ENCODE assay signal across 21 cellular contexts in the genomic region with DNA sequence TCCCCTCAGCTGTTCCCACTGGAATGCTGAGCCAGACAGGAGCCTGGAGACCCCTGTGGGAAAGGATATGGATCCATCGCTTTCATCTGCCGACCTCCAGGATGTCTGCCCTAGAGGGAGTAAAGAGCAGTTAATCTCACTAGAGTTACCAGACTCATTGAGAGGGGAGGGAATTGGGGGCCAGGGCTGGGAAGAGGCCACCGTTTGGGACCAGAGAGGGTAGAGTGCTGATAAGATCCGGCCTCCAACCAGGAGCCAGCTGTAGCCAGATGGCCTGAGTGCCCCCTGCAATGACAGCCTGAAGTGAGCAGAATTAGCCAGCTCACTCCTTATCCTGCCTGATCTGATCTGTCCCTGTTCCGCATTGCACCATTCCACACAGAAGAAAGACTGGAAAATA. TPM values are rescaled to one million over a fixed set of nuclear protein-coding genes. Genes with fewer than 3 reads are reported as not detected.
DNase-seq lines count a peak whose midpoint lies in the region; ATAC-seq, FAIRE-seq and TF ChIP-seq lines count a peak whose summit lies in the region.
"Had no signal": no experiment of that assay in that cellular context is flagged by ENCODE, and none has a peak within 500 bp of the region (broad histone marks: within the 10 kb centered on the region; RNA-seq: fewer than 3 reads in every experiment).

No MANE protein-coding gene starts in this region.

- no peak overlapping the region for H3K4me3 Mint-ChIP-seq in endodermal cell
- H3K4me3 Mint-ChIP-seq in activated CD4-positive, alpha-beta memory T cell treated with anti-CD3 and anti-CD28 coated beads for 36 hours: no peak overlapping the region
- no peak overlapping the region for H3K4me3 Mint-ChIP-seq in activated CD4-positive, alpha-beta T cell treated with anti-CD3 and anti-CD28 coated beads, Interleukin-2, amount 10 ng/mL, durations not matched to agents 24 days and 14 days

- DNase-seq in right lobe of liver (no peak), HepG2 (ENCODE audit: low spot score) (no peak), endodermal cell (peak; percentile 89)
- no peak for DNase-seq in activated CD4-positive, alpha-beta memory T cell treated with anti-CD3 and anti-CD28 coated beads for 36 hours
- DNase-seq in activated CD4-positive, alpha-beta T cell treated with anti-CD3 and anti-CD28 coated beads, Interleukin-2, amount 50 U/mL, for 48 hours: no peak
- DNase-seq in activated CD4-positive, alpha-beta T cell treated with anti-CD3 and anti-CD28 coated beads, Interleukin-2, amount 10 ng/mL, durations not matched to agents 24 days and 14 days: no peak
- DNase-seq: activated CD4-positive, alpha-beta T cell treated with anti-CD3 and anti-CD28 coated beads, Interleukin-2, amount 50 U/mL, for 1 hour; activated gamma-delta T cell treated with Interleukin-2 at 50 U/mL for 16 hours; amniotic stem cell; Calu3; foreskin keratinocyte; NCI-H1417 treated with DMSO at 0.1 percent for 48 hours; OCI-M1; SHP77 had no signal

- TF ChIP-seq EP300 in HepG2 (IDR thresholded peaks at IDR 0.05; ENCODE audit: low read depth in 2 of 2, low read length in 2 of 2) (no peak), HepG2 (CRISPR knock-in tag; IDR thresholded peaks at IDR 0.05; ENCODE audit: borderline replicate concordance) (no peak)

- no peak overlapping the region for H3K9ac ChIP-seq in HepG2 (ENCODE audit: insufficient read depth, low read depth, low read length)
- no peak overlapping the region for H3K9ac ChIP-seq in endodermal cell (ENCODE audit: extremely low read depth, low read length, poor library complexity, severe bottlenecking)
- H3K9ac ChIP-seq: BLaER1 treated with 17β-estradiol and CSF1 and Interleukin-3, amounts not matched to agents 10 nM and 100 nM had no signal

- POLR2A ChIA-PET in HepG2 (lab: Yijun Ruan, JAX): no interaction called here
- POLR2A ChIA-PET in activated CD4-positive, alpha-beta memory T cell treated with anti-CD3 and anti-CD28 coated beads for 36 hours (lab: Charles Lee): no interaction called here

- WGBS in right lobe of liver (ENCODE audit: insufficient coverage, low coverage, low lambda C conversion rate, missing lambda C conversion rate): 10% methylated on average over 2 of the region's 5 CpGs
- WGBS in HepG2 (ENCODE audit: low lambda C conversion rate): 19% methylated on average over 3 of the region's 5 CpGs
- 33 to 39% methylated on average over 2 to 5 of the region's 5 CpGs for WGBS in endodermal cell (ENCODE audit: insufficient coverage in 1 of 2, insufficient read length in 1 of 2), 2 experiments
- 0 to 15% methylated on average over 2 to 5 of the region's 5 CpGs for WGBS in mesodermal cell (ENCODE audit: insufficient coverage in 2 of 2), 2 experiments

- FAIRE-seq in HepG2 (lab: Jason Lieb, UNC): no peak

- no peaks in the 10 kb centered on the region for H3K9me3 Mint-ChIP-seq in endodermal cell
- no peaks in the 10 kb centered on the region for H3K9me3 Mint-ChIP-seq in activated CD4-positive, alpha-beta memory T cell treated with anti-CD3 and anti-CD28 coated beads for 36 hours
- H3K9me3 Mint-ChIP-seq in activated CD4-positive, alpha-beta T cell treated with anti-CD3 and anti-CD28 coated beads, Interleukin-2, amount 10 ng/mL, durations not matched to agents 24 days and 14 days: no peaks in the 10 kb centered on the region

- in situ Hi-C loops in HepG2 (cut with HindIII; ENCODE audit: extremely low pct_ligation_motif_present, low pct_unique_long_range_greater_than_20kb): no loop called here

- H3K4me1 Mint-ChIP-seq in endodermal cell: peaks cover 49% of the 10 kb centered on the region
- H3K4me1 Mint-ChIP-seq in activated CD4-positive, alpha-beta memory T cell treated with anti-CD3 and anti-CD28 coated beads for 36 hours (ENCODE audit: low read depth): peaks cover 2% of the 10 kb centered on the region
- H3K4me1 Mint-ChIP-seq in activated CD4-positive, alpha-beta T cell treated with anti-CD3 and anti-CD28 coated beads, Interleukin-2, amount 10 ng/mL, durations not matched to agents 24 days and 14 days: peaks cover 2% of the 10 kb centered on the region

- ATAC-seq in right lobe of liver: peak; percentile 8 to 40 (median 15)
- ATAC-seq in HepG2: no peak
- ATAC-seq in GM21526 (IDR thresholded peaks at IDR 0.05; ENCODE audit: low FRiP score, unreplicated experiment): no peak
- ATAC-seq: foreskin keratinocyte had no signal

- H3K4me3 ChIP-seq in right lobe of liver (no peak overlapping the region), HepG2 (replicated peaks in 1 of 3; ENCODE audit: insufficient read depth in 1 of 3, low read depth in 2 of 3, low read length in 3 of 3) (no peak overlapping the region), endodermal cell (ENCODE audit: low read length) (no peak overlapping the region), mesodermal cell (ENCODE audit: extremely low read depth, insufficient read depth, low read length, poor library complexity, severe bottlenecking) (no peak overlapping the region)
- H3K4me3 ChIP-seq: BLaER1 treated with 17β-estradiol and CSF1 and Interleukin-3, amounts not matched to agents 10 nM and 100 nM had no signal

- H3K27ac Mint-ChIP-seq in endodermal cell: peak overlapping the region; percentile 57
- no peak overlapping the region for H3K27ac Mint-ChIP-seq in activated CD4-positive, alpha-beta memory T cell treated with anti-CD3 and anti-CD28 coated beads for 36 hours
- H3K27ac Mint-ChIP-seq in activated CD4-positive, alpha-beta T cell treated with anti-CD3 and anti-CD28 coated beads, Interleukin-2, amount 10 ng/mL, durations not matched to agents 24 days and 14 days: no peak overlapping the region

- H4K20me1 ChIP-seq in HepG2 (ENCODE audit: insufficient read depth, low read length): no peaks in the 10 kb centered on the region
- H4K20me1 ChIP-seq: BLaER1 treated with 17β-estradiol and CSF1 and Interleukin-3, amounts not matched to agents 10 nM and 100 nM had no signal

- H2AFZ ChIP-seq in HepG2 (ENCODE audit: low read length): no peak overlapping the region

- no peaks in the 10 kb centered on the region for H3K9me3 ChIP-seq in right lobe of liver
- H3K9me3 ChIP-seq in HepG2 (ENCODE audit: low read length): no peaks in the 10 kb centered on the region
- H3K9me3 ChIP-seq in endodermal cell (ENCODE audit: control insufficient read depth, low read length): no peaks in the 10 kb centered on the region
- H3K9me3 ChIP-seq in mesodermal cell (ENCODE audit: control insufficient read depth, low read length): no peaks in the 10 kb centered on the region

- no peaks in the 10 kb centered on the region for H3K79me2 ChIP-seq in HepG2 (ENCODE audit: insufficient read depth, low read length)

- CTCF ChIA-PET in HepG2 (lab: Yijun Ruan, JAX; ENCODE audit: low intra/inter-chr PET ratio, low total read pairs): no interaction called here
- CTCF ChIA-PET in activated CD4-positive, alpha-beta memory T cell treated with anti-CD3 and anti-CD28 coated beads for 36 hours (lab: Charles Lee): interaction anchor here (1.0 to 3.1 kb wide), 2 partner anchors 9 to 11 kb away, joined by 3 to 23 read pairs; no protein-coding TSS in a partner anchor

- intact Hi-C loops in right lobe of liver (cut with DNase I) (loop anchor here in 1 of 2 donors (10.0 kb wide), 2 partner anchors 76 to 396 kb away; no protein-coding TSS in a partner anchor), HepG2 (cut with micrococcal nuclease; ENCODE audit: unreplicated experiment) (no loop called here)
- intact Hi-C loops in activated CD4-positive, alpha-beta memory T cell treated with anti-CD3 and anti-CD28 coated beads for 36 hours (cut with micrococcal nuclease): loop anchor here (10.0 kb wide), 1 partner anchor 236 kb away; no protein-coding TSS in a partner anchor
- intact Hi-C loops in activated CD4-positive, alpha-beta T cell treated with anti-CD3 and anti-CD28 coated beads, Interleukin-2, amount 10 ng/mL, durations not matched to agents 24 days and 14 days (cut with micrococcal nuclease): no loop called here

- no peaks in the 10 kb centered on the region for H3K36me3 Mint-ChIP-seq in endodermal cell (ENCODE audit: low read depth)
- no peaks in the 10 kb centered on the region for H3K36me3 Mint-ChIP-seq in activated CD4-positive, alpha-beta memory T cell treated with anti-CD3 and anti-CD28 coated beads for 36 hours
- no peaks in the 10 kb centered on the region for H3K36me3 Mint-ChIP-seq in activated CD4-positive, alpha-beta T cell treated with anti-CD3 and anti-CD28 coated beads, Interleukin-2, amount 10 ng/mL, durations not matched to agents 24 days and 14 days (ENCODE audit: low read depth)

- no TSS peak for BruUV-seq in HepG2 (replicated peaks; lab: Mats Ljungman, UMichigan)

- no peak for TF ChIP-seq POLR2A in right lobe of liver (IDR thresholded peaks at IDR 0.05)
- no peak for TF ChIP-seq POLR2A in HepG2 (IDR thresholded peaks at IDR 0.05; ENCODE audit: insufficient read depth in 1 of 2, low read depth in 2 of 2, low read length in 2 of 2)

- TF ChIP-seq CTCF in right lobe of liver (IDR thresholded peaks at IDR 0.05): no peak
- TF ChIP-seq CTCF in HepG2 (CRISPR knock-in tag; IDR thresholded peaks at IDR 0.05): no peak
- peak; percentile 26 for TF ChIP-seq CTCF in endodermal cell (conservative IDR thresholded peaks at IDR 0.05)

- H3K27me3 Mint-ChIP-seq in endodermal cell (ENCODE audit: insufficient read depth): no peaks in the 10 kb centered on the region
- H3K27me3 Mint-ChIP-seq in activated CD4-positive, alpha-beta memory T cell treated with anti-CD3 and anti-CD28 coated beads for 36 hours: peaks cover 16% of the 10 kb centered on the region
- peaks cover 22% of the 10 kb centered on the region for H3K27me3 Mint-ChIP-seq in activated CD4-positive, alpha-beta T cell treated with anti-CD3 and anti-CD28 coated beads, Interleukin-2, amount 10 ng/mL, durations not matched to agents 24 days and 14 days

- no peak overlapping the region for H3K4me2 ChIP-seq in HepG2 (ENCODE audit: low read depth, low read length)
- H3K4me2 ChIP-seq: BLaER1 treated with 17β-estradiol and CSF1 and Interleukin-3, amounts not matched to agents 10 nM and 100 nM had no signal

- H3K27me3 ChIP-seq in right lobe of liver: no peaks in the 10 kb centered on the region
- H3K27me3 ChIP-seq in HepG2 (ENCODE audit: control insufficient read depth in 1 of 2, insufficient read depth in 2 of 2, low read length in 2 of 2): 0 out of 5 replicates have a peak, but pooled peaks cover 0 to 5% of the 10 kb centered on the region in 2 experiments
- H3K27me3 ChIP-seq in endodermal cell (ENCODE audit: control insufficient read depth, insufficient read depth, low read length, poor library complexity, severe bottlenecking): no peaks in the 10 kb centered on the region

- H3K36me3 ChIP-seq in right lobe of liver (no peaks in the 10 kb centered on the region), HepG2 (replicated peaks in 1 of 2; ENCODE audit: control insufficient read depth in 1 of 2, insufficient read depth in 2 of 2, low read length in 2 of 2) (no peaks in the 10 kb centered on the region), endodermal cell (ENCODE audit: control insufficient read depth, insufficient read depth, low read length) (no peaks in the 10 kb centered on the region), mesodermal cell (ENCODE audit: control insufficient read depth, insufficient read depth, low read length) (no peaks in the 10 kb centered on the region)
- H3K36me3 ChIP-seq: BLaER1 treated with 17β-estradiol and CSF1 and Interleukin-3, amounts not matched to agents 10 nM and 100 nM had no signal

- H3K27ac ChIP-seq in right lobe of liver: no peak overlapping the region
- no peak overlapping the region for H3K27ac ChIP-seq in HepG2 (ENCODE audit: extremely low read length, insufficient read depth, low read length)
- no peak overlapping the region for H3K27ac ChIP-seq in endodermal cell (ENCODE audit: low read depth, low read length)
- peak overlapping the region; percentile 81 for H3K27ac ChIP-seq in mesodermal cell (ENCODE audit: low read depth, low read length, severe bottlenecking)
- H3K27ac ChIP-seq: BLaER1 treated with 17β-estradiol and CSF1 and Interleukin-3, amounts not matched to agents 10 nM and 100 nM; epithelial cell of prostate; foreskin keratinocyte had no signal

- H3K4me1 ChIP-seq in right lobe of liver: peaks cover 0 to 23% (median 8%) of the 10 kb centered on the region in 4 donors
- H3K4me1 ChIP-seq in HepG2 (ENCODE audit: insufficient read depth, low read length): no peaks in the 10 kb centered on the region
- H3K4me1 ChIP-seq in endodermal cell (ENCODE audit: control insufficient read depth, insufficient read depth, low read length): peaks cover 22% of the 10 kb centered on the region
- peaks cover 58% of the 10 kb centered on the region for H3K4me1 ChIP-seq in mesodermal cell (ENCODE audit: control insufficient read depth, insufficient read depth, low read length, poor library complexity, severe bottlenecking)
- H3K4me1 ChIP-seq: foreskin keratinocyte had no signal

- no peak for TF ChIP-seq RAD21 in HepG2 (CRISPR knock-in tag; IDR thresholded peaks at IDR 0.05)

RNA-seq across cellular contexts. Expression of a gene that starts 3.7 kb away (rescaled TPM):
- total RNA-seq in right lobe of liver: 1 to 10 TPM; 1.1 to 3.6 (median 2.1) TPM
- not detected in 2 replicates for total RNA-seq in HepG2 (2016; rRNA removed; fragmentation: Illumina TruSeq; extraction: Trizol)
- total RNA-seq in HepG2 (2016; cell fraction: cytosol; rRNA removed; fragmentation: Illumina TruSeq; extraction: Trizol; ENCODE audit: low read depth): not detected in 2 replicates
- total RNA-seq in HepG2 (2016; cell fraction: insoluble cytoplasmic fraction; rRNA removed; fragmentation: Illumina TruSeq; extraction: Trizol): not detected in 2 replicates
- total RNA-seq in HepG2 (2016; cell fraction: membrane; rRNA removed; fragmentation: Illumina TruSeq; extraction: Trizol): not detected in 2 replicates
- total RNA-seq in HepG2 (2016; cell fraction: nucleus; rRNA removed; fragmentation: Illumina TruSeq; extraction: Trizol): not detected in 2 replicates
- polyA plus RNA-seq in HepG2 (2011; rRNA removed): not detected in 2 replicates
- polyA plus RNA-seq in HepG2 (2011; cell fraction: cytosol; rRNA removed): not detected in 2 replicates
- not detected in 2 replicates for polyA plus RNA-seq in HepG2 (2011; cell fraction: nucleus; rRNA removed)
- not detected in 2 replicates for polyA plus RNA-seq in HepG2 (2012)
- not detected in 2 replicates for polyA plus RNA-seq in HepG2 (2016; cell fraction: cytosol; fragmentation: Illumina TruSeq; extraction: Trizol; ENCODE audit: low read depth)
- polyA plus RNA-seq in HepG2 (2016; cell fraction: insoluble cytoplasmic fraction; fragmentation: Illumina TruSeq; extraction: Trizol; ENCODE audit: low read depth): not detected in 2 replicates
- not detected in 2 replicates for polyA plus RNA-seq in HepG2 (2016; cell fraction: membrane; fragmentation: Illumina TruSeq; extraction: Trizol; ENCODE audit: low read depth)
- not detected in 2 replicates for polyA plus RNA-seq in HepG2 (2016; cell fraction: nucleus; fragmentation: Illumina TruSeq; extraction: Trizol; ENCODE audit: insufficient read depth, low read depth)
- polyA minus RNA-seq in HepG2 (2011; rRNA and poly(A)+ RNA removed; ENCODE audit: low replicate concordance): 0.05 TPM in 1 of 2 replicates, not detected in the other
- not detected in 2 replicates for polyA minus RNA-seq in HepG2 (2011; cell fraction: cytosol; rRNA and poly(A)+ RNA removed)
- polyA minus RNA-seq in HepG2 (2011; cell fraction: nucleus; rRNA and poly(A)+ RNA removed): not detected in 2 replicates
- total RNA-seq in endodermal cell: 1 to 10 TPM; 3.7 to 4.2 TPM
- 13.9 TPM for polyA plus RNA-seq in endodermal cell (2013, experiment 1 of 2)
- polyA plus RNA-seq in endodermal cell (2013, experiment 2 of 2): 15.2 TPM
- polyA plus RNA-seq in mesodermal cell (2013, experiment 1 of 2): 225 TPM
- polyA plus RNA-seq in mesodermal cell (2013, experiment 2 of 2): 239 TPM
- not detected for total RNA-seq in activated CD4-positive, alpha-beta memory T cell treated with anti-CD3 and anti-CD28 coated beads for 36 hours
- total RNA-seq in activated CD4-positive, alpha-beta T cell treated with anti-CD3 and anti-CD28 coated beads, Interleukin-2, amount 10 ng/mL, durations not matched to agents 24 days and 14 days: not detected in 2 replicates
- total RNA-seq: Calu3; foreskin keratinocyte; M059J; T-helper 1 cell treated with Interleukin-12 subunit alpha and Interleukin-12 subunit beta and Interleukin-4 antibody, amounts not matched to agents 30 ng/mL and 1 ng/mL, for 36 hours had no signal
- polyA plus RNA-seq: foreskin keratinocyte had no signal

RNA-seq across cellular contexts. Expression of a gene that starts 59.0 kb away (rescaled TPM):
- total RNA-seq in right lobe of liver (under 1 TPM in 5 of 6 experiments, not detected in 1; 0.06 to 0.71 (median 0.13) TPM), HepG2 (2016; rRNA removed; fragmentation: Illumina TruSeq; extraction: Trizol) (not detected in 2 replicates), endodermal cell (under 1 TPM in 1 of 2 donors, not detected in 1; 0.04 TPM)
- total RNA-seq in HepG2 (2016; cell fraction: cytosol; rRNA removed; fragmentation: Illumina TruSeq; extraction: Trizol; ENCODE audit: low read depth): not detected in 2 replicates
- not detected in 2 replicates for total RNA-seq in HepG2 (2016; cell fraction: insoluble cytoplasmic fraction; rRNA removed; fragmentation: Illumina TruSeq; extraction: Trizol)
- total RNA-seq in HepG2 (2016; cell fraction: membrane; rRNA removed; fragmentation: Illumina TruSeq; extraction: Trizol): not detected in 2 replicates
- not detected in 2 replicates for total RNA-seq in HepG2 (2016; cell fraction: nucleus; rRNA removed; fragmentation: Illumina TruSeq; extraction: Trizol)
- not detected in 2 replicates for polyA plus RNA-seq in HepG2 (2011; rRNA removed)
- not detected in 2 replicates for polyA plus RNA-seq in HepG2 (2011; cell fraction: cytosol; rRNA removed)
- polyA plus RNA-seq in HepG2 (2011; cell fraction: nucleus; rRNA removed): not detected in 2 replicates
- not detected in 2 replicates for polyA plus RNA-seq in HepG2 (2012)
- not detected in 2 replicates for polyA plus RNA-seq in HepG2 (2016; cell fraction: cytosol; fragmentation: Illumina TruSeq; extraction: Trizol; ENCODE audit: low read depth)
- polyA plus RNA-seq in HepG2 (2016; cell fraction: insoluble cytoplasmic fraction; fragmentation: Illumina TruSeq; extraction: Trizol; ENCODE audit: low read depth): not detected in 2 replicates
- not detected in 2 replicates for polyA plus RNA-seq in HepG2 (2016; cell fraction: membrane; fragmentation: Illumina TruSeq; extraction: Trizol; ENCODE audit: low read depth)
- polyA plus RNA-seq in HepG2 (2016; cell fraction: nucleus; fragmentation: Illumina TruSeq; extraction: Trizol; ENCODE audit: insufficient read depth, low read depth): not detected in 2 replicates
- not detected in 2 replicates for polyA minus RNA-seq in HepG2 (2011; rRNA and poly(A)+ RNA removed; ENCODE audit: low replicate concordance)
- polyA minus RNA-seq in HepG2 (2011; cell fraction: cytosol; rRNA and poly(A)+ RNA removed): not detected in 2 replicates
- polyA minus RNA-seq in HepG2 (2011; cell fraction: nucleus; rRNA and poly(A)+ RNA removed): not detected in 2 replicates
- polyA plus RNA-seq in endodermal cell (2013, experiment 1 of 2): 8.9 TPM
- 8.4 TPM for polyA plus RNA-seq in endodermal cell (2013, experiment 2 of 2)
- 1.4 TPM for polyA plus RNA-seq in mesodermal cell (2013, experiment 1 of 2)
- polyA plus RNA-seq in mesodermal cell (2013, experiment 2 of 2): 1.2 TPM
- total RNA-seq in activated CD4-positive, alpha-beta memory T cell treated with anti-CD3 and anti-CD28 coated beads for 36 hours: not detected
- total RNA-seq in activated CD4-positive, alpha-beta T cell treated with anti-CD3 and anti-CD28 coated beads, Interleukin-2, amount 10 ng/mL, durations not matched to agents 24 days and 14 days: not detected in 2 replicates
- total RNA-seq: Calu3; foreskin keratinocyte; M059J; T-helper 1 cell treated with Interleukin-12 subunit alpha and Interleukin-12 subunit beta and Interleukin-4 antibody, amounts not matched to agents 30 ng/mL and 1 ng/mL, for 36 hours; ureter had no signal
- polyA plus RNA-seq: foreskin keratinocyte had no signal

Comparison
In these comparisons a context has a peak if more than half of its experiments do, and no peak if none do; other contexts are left out.
1. ATAC-seq: peak in right lobe of liver (4 of 4); none in HepG2 (single experiment) and GM21526 (single experiment).